In genomic region chr13:112953591-112954487, GRCh38 we compare ENCODE assay signal across 24 cellular contexts. TPM values are rescaled to one million over a fixed set of nuclear protein-coding genes. Genes with fewer than 3 reads are reported as not detected.
A peak's percentile ranks its signal among the peaks of the same experiment; 100 is the strongest.
DNase-seq lines count a peak whose midpoint lies in the region; ATAC-seq and TF ChIP-seq lines count a peak whose summit lies in the region.
"Had no signal": no experiment of that assay in that cellular context is flagged by ENCODE, and none has a peak within 500 bp of the region (broad histone marks: within the 10 kb centered on the region; RNA-seq: fewer than 3 reads in every experiment).

No MANE protein-coding gene starts in this region.

- H3F3A ChIP-seq in smooth muscle cell (ENCODE audit: low read depth), result no peaks in the 10 kb centered on the region

- H3K9me3 ChIP-seq in right lobe of liver, result no peaks in the 10 kb centered on the region
- no peaks in the 10 kb centered on the region for H3K9me3 ChIP-seq in sigmoid colon
- no peaks in the 10 kb centered on the region for H3K9me3 ChIP-seq in esophagus squamous epithelium
- no peaks in the 10 kb centered on the region for H3K9me3 ChIP-seq in smooth muscle cell (replicated peaks; ENCODE audit: low read depth)
- H3K9me3 ChIP-seq: gastroesophageal sphincter, left ventricle myocardium inferior had no signal

- DNase-seq in NCI-H146 (lab: John Stamatoyannopoulos, UW), result peak; percentile 30
- no peak for DNase-seq in NCI-H146 treated with DMSO at 0.1 percent for 48 hours (lab: John Stamatoyannopoulos, UW; ENCODE audit: unreplicated experiment)
- no peak for DNase-seq in LNCaP clone FGC (ENCODE audit: low read depth)
- DNase-seq in right lobe of liver, result peak in 2 of 3 donors; percentile 13 to 33
- DNase-seq in sigmoid colon, result peak; percentile 55
- DNase-seq in esophagus squamous epithelium (lab: John Stamatoyannopoulos, UW), result no peak
- no peak for DNase-seq in smooth muscle cell (lab: John Stamatoyannopoulos, UW; ENCODE audit: unreplicated experiment)
- DNase-seq in activated CD4-positive, CD25-positive, alpha-beta regulatory T cell treated with anti-CD3 and anti-CD28 coated beads, Interleukin-2, amount 50 U/mL, for 72 hours, result no peak
- DNase-seq: activated CD4-positive, alpha-beta T cell treated with anti-CD3 and anti-CD28 coated beads for 36 hours; activated CD8-positive, alpha-beta T cell treated with anti-CD3 and anti-CD28 coated beads, Interleukin-2, amount 10 ng/mL, durations not matched to agents 7 days and 5 days; activated naive CD8-positive, alpha-beta T cell treated with anti-CD3 and anti-CD28 coated beads, Interleukin-2, amount 10 ng/mL, durations not matched to agents 7 days and 5 days; central memory CD4-positive, alpha-beta T cell; Kasumi-1; left ventricle myocardium inferior; naive thymus-derived CD4-positive, alpha-beta T cell; NCI-H1694; NCI-H748 treated with DMSO at 0.1 percent for 48 hours; stimulated activated CD4-positive, alpha-beta T cell treated with anti-CD3 and anti-CD28 coated beads, Interleukin-12 subunit alpha, Interleukin-12 subunit beta, amount 100 ng/mL, for 4 hours; stimulated activated CD4-positive, alpha-beta T cell treated with anti-CD3 and anti-CD28 coated beads, Interleukin-4, amount 100 ng/mL, for 1 hour; T-helper 2 cell had no signal

- H4K20me1 ChIP-seq in smooth muscle cell (ENCODE audit: low read depth), result no peaks in the 10 kb centered on the region

- H3K36me3 ChIP-seq in right lobe of liver (no peaks in the 10 kb centered on the region), sigmoid colon (no peaks in the 10 kb centered on the region), esophagus squamous epithelium (no peaks in the 10 kb centered on the region), smooth muscle cell (ENCODE audit: low read depth) (no peaks in the 10 kb centered on the region)
- H3K36me3 ChIP-seq: gastroesophageal sphincter, left ventricle myocardium inferior had no signal

- TF ChIP-seq POLR2A in right lobe of liver (IDR thresholded peaks at IDR 0.05) (no peak), sigmoid colon (IDR thresholded peaks at IDR 0.05) (no peak), esophagus squamous epithelium (IDR thresholded peaks at IDR 0.05) (no peak)

- H3K27ac ChIP-seq in right lobe of liver (peak overlapping the region in 1 of 3 donors; percentile 87), sigmoid colon (no peak overlapping the region), esophagus squamous epithelium (no peak overlapping the region), smooth muscle cell (ENCODE audit: low read depth) (no peak overlapping the region)
- H3K27ac ChIP-seq: 22Rv1, gastroesophageal sphincter, left ventricle myocardium inferior had no signal

- TF ChIP-seq CTCF in LNCaP clone FGC (IDR thresholded peaks at IDR 0.05; ENCODE audit: control insufficient read depth, extremely low read depth, insufficient read depth) (no peak), right lobe of liver (IDR thresholded peaks at IDR 0.05) (no peak), sigmoid colon (IDR thresholded peaks at IDR 0.05) (no peak), esophagus squamous epithelium (IDR thresholded peaks at IDR 0.05) (no peak), smooth muscle cell (IDR thresholded peaks at IDR 0.05; ENCODE audit: borderline replicate concordance, insufficient read depth, poor library complexity, severe bottlenecking) (no peak)

- intact Hi-C loops in right lobe of liver (cut with DNase I) (no loop called here), sigmoid colon (cut with DNase I) (no loop called here), esophagus squamous epithelium (cut with DNase I) (no loop called here)

- no peak overlapping the region for H3K9ac ChIP-seq in smooth muscle cell (ENCODE audit: low read depth)

- peak in 1 of 4 donors; percentile 34 for ATAC-seq in right lobe of liver
- ATAC-seq: activated CD4-positive, alpha-beta T cell treated with anti-CD3 and anti-CD28 coated beads for 36 hours; activated CD8-positive, alpha-beta T cell treated with anti-CD3 and anti-CD28 coated beads, Interleukin-2, amount 10 ng/mL, durations not matched to agents 7 days and 5 days; gastroesophageal sphincter; GM12878; naive thymus-derived CD4-positive, alpha-beta T cell; SK-N-SH treated with all-trans-retinoic acid at 6 μM for 48 hours had no signal

- H3K27me3 ChIP-seq in right lobe of liver (no peaks in the 10 kb centered on the region), sigmoid colon (peaks cover 0 to 1% (median 0%) of the 10 kb centered on the region in 3 donors), esophagus squamous epithelium (peaks cover 0 to 38% (median 0%) of the 10 kb centered on the region in 4 donors), smooth muscle cell (ENCODE audit: low read depth) (peaks cover 24% of the 10 kb centered on the region)

- no peak for TF ChIP-seq EP300 in sigmoid colon (IDR thresholded peaks at IDR 0.05)

- no peak overlapping the region for H2AFZ ChIP-seq in smooth muscle cell (ENCODE audit: low read depth)

- H3K4me1 ChIP-seq in right lobe of liver (peaks cover 0 to 32% (median 9%) of the 10 kb centered on the region in 4 donors), sigmoid colon (no peaks in the 10 kb centered on the region), esophagus squamous epithelium (peaks cover 0 to 5% (median 0%) of the 10 kb centered on the region in 3 donors), smooth muscle cell (ENCODE audit: low read depth) (peaks cover 16% of the 10 kb centered on the region)

- no CpG with 5 or more reads among the region's 17 CpGs for WGBS in right lobe of liver (ENCODE audit: insufficient coverage, low coverage, low lambda C conversion rate, missing lambda C conversion rate)
- 85 to 86% methylated on average over 17 of the region's 17 CpGs for WGBS in sigmoid colon, 2 donors
- WGBS in esophagus squamous epithelium, 2 donors, result 74 to 81% methylated on average over 10 to 16 of the region's 17 CpGs
- WGBS in smooth muscle cell (ENCODE audit: low lambda C conversion rate), result 88% methylated on average over 17 of the region's 17 CpGs

- H3K79me2 ChIP-seq in smooth muscle cell (ENCODE audit: low read depth), result no peaks in the 10 kb centered on the region

- H3K4me2 ChIP-seq in smooth muscle cell, result no peak overlapping the region

- H3K4me3 ChIP-seq in LNCaP clone FGC (ENCODE audit: low read depth, low read length), result peak overlapping the region; percentile 31; the same call in 1 of the 2 replicates
- no peak overlapping the region for H3K4me3 ChIP-seq in right lobe of liver
- H3K4me3 ChIP-seq in sigmoid colon, result no peak overlapping the region
- H3K4me3 ChIP-seq in esophagus squamous epithelium, result no peak overlapping the region
- H3K4me3 ChIP-seq in smooth muscle cell, result no peak overlapping the region
- H3K4me3 ChIP-seq: gastroesophageal sphincter, GM12878, left ventricle myocardium inferior had no signal

RNA-seq across cellular contexts. Expression of gene MCF2L, which starts 15.2 kb away (rescaled TPM):
- 10 to 100 TPM in 5 of 6 experiments, 1 to 10 TPM in 1; 9.6 to 18.4 (median 11.7) TPM for total RNA-seq in right lobe of liver
- 10 to 100 TPM in 3 of 4 donors, 1 to 10 TPM in 1; 7.5 to 20.2 (median 13.0) TPM for total RNA-seq in sigmoid colon
- 10 to 100 TPM; 43.5 to 59.9 (median 51.1) TPM for polyA plus RNA-seq in sigmoid colon
- total RNA-seq in esophagus squamous epithelium, result 10 to 100 TPM; 10.2 to 25.4 (median 16.9) TPM
- total RNA-seq in smooth muscle cell, result 3.8 and 7.6 TPM in 2 replicates
- polyA plus RNA-seq in smooth muscle cell, result 0.54 and 5.5 TPM in 2 replicates

Comparison
In these comparisons a context has a peak if more than half of its experiments do, and no peak if none do; other contexts are left out.
1. DNase-seq: peak in NCI-H146 (single experiment), right lobe of liver (2 of 3) and sigmoid colon (single experiment); none in NCI-H146 treated with DMSO at 0.1 percent for 48 hours (single experiment), LNCaP clone FGC (single experiment), esophagus squamous epithelium (single experiment), smooth muscle cell (single experiment) and activated CD4-positive, CD25-positive, alpha-beta regulatory T cell treated with anti-CD3 and anti-CD28 coated beads, Interleukin-2, amount 50 U/mL, for 72 hours (single experiment).